Comparison of ENCODE assay signal across 9 cellular contexts in the genomic region with DNA sequence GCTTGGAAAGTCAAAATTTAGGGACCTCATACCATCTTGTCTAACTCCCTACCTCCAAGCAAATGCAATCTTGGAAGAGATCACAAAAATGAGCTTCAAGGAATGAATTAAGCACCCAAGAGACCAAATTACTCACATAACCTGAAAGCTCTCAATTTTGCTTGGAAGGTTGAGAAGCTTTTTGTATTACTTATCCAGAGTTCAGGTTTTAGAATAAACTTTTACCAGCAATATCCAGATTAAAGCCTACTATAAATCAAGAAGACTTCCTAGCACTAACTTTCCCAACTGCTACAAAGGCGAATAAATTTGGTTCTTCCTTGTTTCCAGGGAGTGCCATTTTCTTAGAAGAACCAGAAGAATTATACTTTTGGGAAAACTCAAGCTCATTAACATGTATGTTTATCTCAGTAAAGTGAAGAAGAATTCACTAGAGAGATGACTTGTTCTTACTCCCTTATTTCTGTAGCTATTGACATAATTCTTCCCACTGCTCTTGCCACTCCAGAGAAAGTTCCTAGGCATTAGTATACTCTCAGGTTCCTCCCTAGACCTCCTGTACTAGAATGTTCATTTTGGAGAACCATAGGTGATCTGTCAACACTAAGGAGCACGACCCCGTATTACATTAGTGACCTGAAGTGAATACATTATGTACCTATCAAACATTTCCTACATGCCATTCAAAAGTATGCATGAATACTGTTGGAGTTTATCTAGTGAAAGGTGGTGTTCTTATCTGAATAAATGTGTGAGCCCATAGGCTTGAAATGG. TPM values are rescaled to one million over a fixed set of nuclear protein-coding genes. Genes with fewer than 3 reads are reported as not detected.
DNase-seq lines count a peak whose midpoint lies in the region; ATAC-seq, FAIRE-seq and TF ChIP-seq lines count a peak whose summit lies in the region.
"Had no signal": no experiment of that assay in that cellular context is flagged by ENCODE, and none has a peak within 500 bp of the region (broad histone marks: within the 10 kb centered on the region; RNA-seq: fewer than 3 reads in every experiment).

No MANE protein-coding gene starts in this region.

- ATAC-seq in HepG2 (no peak), right lobe of liver (no peak), HG03280 (IDR thresholded peaks at IDR 0.05; ENCODE audit: unreplicated experiment) (no peak)

- H3K4me3 ChIP-seq in HepG2 (replicated peaks in 1 of 3; ENCODE audit: insufficient read depth in 1 of 3, low read depth in 2 of 3, low read length in 3 of 3) (peak overlapping the region; percentile 89 to 99 (median 97); a peak in 5 of 6 replicates), right lobe of liver (peak overlapping the region in 1 of 3 donors; percentile 94), SJCRH30 (no peak overlapping the region)

- 32% methylated on average over 3 of the region's 3 CpGs for WGBS in HepG2 (ENCODE audit: low lambda C conversion rate)
- whole genome bisulfite sequencing in right lobe of liver (ENCODE audit: insufficient coverage, low coverage, low lambda C conversion rate, missing lambda C conversion rate) = 25% methylated on average over 3 of the region's 3 CpGs

- H3K27ac ChIP-seq in HepG2 (ENCODE audit: extremely low read length, insufficient read depth, low read length) (peak overlapping the region; percentile 66), right lobe of liver (peak overlapping the region in 1 of 3 donors; percentile 19), SJCRH30 (no peak overlapping the region)

- H3K9me3 Mint-ChIP-seq in brain (peaks cover 0 to 11% (median 4%) of the 10 kb centered on the region in 5 experiments), mesothelial cell of epicardium (no peaks in the 10 kb centered on the region)

- H3K9ac ChIP-seq in HepG2 (ENCODE audit: insufficient read depth, low read depth, low read length) = peak overlapping the region; percentile 99

- H3K27me3 ChIP-seq in HepG2 (ENCODE audit: control insufficient read depth in 1 of 2, insufficient read depth in 2 of 2, low read length in 2 of 2) (peaks cover 0 to 2% of the 10 kb centered on the region in 2 experiments; a peak in 1 of 5 replicates), right lobe of liver (no peaks in the 10 kb centered on the region), SJCRH30 (no peaks in the 10 kb centered on the region)

- H3K4me3 Mint-ChIP-seq in brain (peak overlapping the region; percentile 90 to 99 (median 94)), mesothelial cell of epicardium (peak overlapping the region; percentile 19)

- intact Hi-C loops in HepG2 (cut with micrococcal nuclease; ENCODE audit: unreplicated experiment) = loop anchor here (1.0 to 2.0 kb wide), 2 partner anchors 102 to 184 kb away; no protein-coding TSS in a partner anchor
- intact Hi-C loops in right lobe of liver (cut with DNase I) = no loop called here

- peaks cover 3 to 20% of the 10 kb centered on the region in 2 experiments for H3K36me3 ChIP-seq in HepG2 (replicated peaks in 1 of 2; ENCODE audit: control insufficient read depth in 1 of 2, insufficient read depth in 2 of 2, low read length in 2 of 2)
- H3K36me3 ChIP-seq in right lobe of liver = peaks cover 0 to 3% (median 0%) of the 10 kb centered on the region in 4 donors
- peaks cover 56% of the 10 kb centered on the region for H3K36me3 ChIP-seq in SJCRH30

- H3K79me2 ChIP-seq in HepG2 (ENCODE audit: insufficient read depth, low read length) = peaks cover 81% of the 10 kb centered on the region

- no peak for FAIRE-seq in HepG2 (lab: Jason Lieb, UNC)

- TF ChIP-seq EP300 in HepG2 (IDR thresholded peaks at IDR 0.05; ENCODE audit: low read depth in 2 of 2, low read length in 2 of 2) (no peak), HepG2 (CRISPR knock-in tag; IDR thresholded peaks at IDR 0.05; ENCODE audit: borderline replicate concordance) (no peak)

- CTCF ChIA-PET in HepG2 (lab: Yijun Ruan, JAX; ENCODE audit: low intra/inter-chr PET ratio, low total read pairs) = no interaction called here

- no peaks in the 10 kb centered on the region for H3K9me3 ChIP-seq in HepG2 (ENCODE audit: low read length)
- no peaks in the 10 kb centered on the region for H3K9me3 ChIP-seq in right lobe of liver
- H3K9me3 ChIP-seq in SJCRH30 (replicated peaks) = no peaks in the 10 kb centered on the region

- TF ChIP-seq CTCF in HepG2 (CRISPR knock-in tag; IDR thresholded peaks at IDR 0.05) (no peak), right lobe of liver (IDR thresholded peaks at IDR 0.05) (no peak), brain (conservative IDR thresholded peaks at IDR 0.05) (no peak), mesothelial cell of epicardium (IDR thresholded peaks at IDR 0.05; ENCODE audit: unreplicated experiment) (no peak)

- POLR2A ChIA-PET in HepG2 (lab: Yijun Ruan, JAX) = interaction anchor here (0.7 to 1.8 kb wide), 16 partner anchors 9 to 215 kb away, joined by 3 to 12 read pairs (median 4); no protein-coding TSS in a partner anchor

- H3K4me2 ChIP-seq in HepG2 (ENCODE audit: low read depth, low read length) = peak overlapping the region; percentile 96

- no peak for DNase-seq in HepG2 (ENCODE audit: low spot score)
- DNase-seq in right lobe of liver = no peak
- no peak for DNase-seq in mesothelial cell of epicardium (ENCODE audit: low spot score in 2 of 2, unreplicated experiment in 2 of 2)
- no peak for DNase-seq in stimulated activated CD4-positive, alpha-beta T cell treated with anti-CD3 and anti-CD28 coated beads, Interleukin-2, amount 100 ng/mL, for 24 hours
- DNase-seq in NCI-H69 (lab: John Stamatoyannopoulos, UW) = no peak
- no peak for DNase-seq in SJCRH30

- H4K20me1 ChIP-seq in HepG2 (ENCODE audit: insufficient read depth, low read length) = peaks cover 71% of the 10 kb centered on the region

- H3K36me3 Mint-ChIP-seq in brain (peaks cover 34% of the 10 kb centered on the region), mesothelial cell of epicardium (peaks cover 10% of the 10 kb centered on the region)

- in situ Hi-C loops in HepG2 (cut with HindIII; ENCODE audit: extremely low pct_ligation_motif_present, low pct_unique_long_range_greater_than_20kb) = loop anchor here (5.0 kb wide), 1 partner anchor 149 kb away; no protein-coding TSS in a partner anchor

- H3K27me3 Mint-ChIP-seq in brain (peaks cover 15% of the 10 kb centered on the region), mesothelial cell of epicardium (ENCODE audit: low read depth) (no peaks in the 10 kb centered on the region)

- no peak for TF ChIP-seq RAD21 in HepG2 (CRISPR knock-in tag; IDR thresholded peaks at IDR 0.05)

- H2AFZ ChIP-seq in HepG2 (ENCODE audit: low read length) = no peak overlapping the region

- H3K4me1 ChIP-seq in HepG2 (ENCODE audit: insufficient read depth, low read length) = peaks cover 71% of the 10 kb centered on the region
- peaks cover 0 to 57% (median 16%) of the 10 kb centered on the region in 4 donors for H3K4me1 ChIP-seq in right lobe of liver
- peaks cover 30% of the 10 kb centered on the region for H3K4me1 ChIP-seq in SJCRH30

- TF ChIP-seq POLR2A in HepG2 (IDR thresholded peaks at IDR 0.05; ENCODE audit: insufficient read depth in 1 of 2, low read depth in 2 of 2, low read length in 2 of 2) = peak in 1 of 2 experiments; percentile 34; a peak in 2 of 4 replicates
- no peak for TF ChIP-seq POLR2A in right lobe of liver (IDR thresholded peaks at IDR 0.05)

- H3K27ac Mint-ChIP-seq in brain = peak overlapping the region; percentile 14 to 100 (median 28)
- H3K27ac Mint-ChIP-seq in mesothelial cell of epicardium = no peak overlapping the region

- peaks cover 75% of the 10 kb centered on the region for H3K4me1 Mint-ChIP-seq in brain
- H3K4me1 Mint-ChIP-seq in mesothelial cell of epicardium = peaks cover 58% of the 10 kb centered on the region

- BruUV-seq in HepG2 (replicated peaks; lab: Mats Ljungman, UMichigan) = no TSS peak

RNA-seq across cellular contexts. Expression of a gene that starts 3.2 kb away (rescaled TPM):
- 1,135 and 1,941 TPM in 2 replicates for total RNA-seq in HepG2 (2016; rRNA removed; fragmentation: Illumina TruSeq; extraction: Trizol)
- 204 and 218 TPM in 2 replicates for total RNA-seq in HepG2 (2016; cell fraction: cytosol; rRNA removed; fragmentation: Illumina TruSeq; extraction: Trizol; ENCODE audit: low read depth)
- 1,133 and 2,031 TPM in 2 replicates for total RNA-seq in HepG2 (2016; cell fraction: insoluble cytoplasmic fraction; rRNA removed; fragmentation: Illumina TruSeq; extraction: Trizol)
- 342 and 376 TPM in 2 replicates for total RNA-seq in HepG2 (2016; cell fraction: membrane; rRNA removed; fragmentation: Illumina TruSeq; extraction: Trizol)
- 391 and 398 TPM in 2 replicates for total RNA-seq in HepG2 (2016; cell fraction: nucleus; rRNA removed; fragmentation: Illumina TruSeq; extraction: Trizol)
- polyA plus RNA-seq in HepG2 (2011; rRNA removed) = 199 and 375 TPM in 2 replicates
- polyA plus RNA-seq in HepG2 (2011; cell fraction: cytosol; rRNA removed) = 180 and 322 TPM in 2 replicates
- polyA plus RNA-seq in HepG2 (2011; cell fraction: nucleus; rRNA removed) = 56.5 and 80.7 TPM in 2 replicates
- 523 and 688 TPM in 2 replicates for polyA plus RNA-seq in HepG2 (2012)
- 147 and 158 TPM in 2 replicates for polyA plus RNA-seq in HepG2 (2016; cell fraction: cytosol; fragmentation: Illumina TruSeq; extraction: Trizol; ENCODE audit: low read depth)
- polyA plus RNA-seq in HepG2 (2016; cell fraction: insoluble cytoplasmic fraction; fragmentation: Illumina TruSeq; extraction: Trizol; ENCODE audit: low read depth) = 1,845 and 2,024 TPM in 2 replicates
- polyA plus RNA-seq in HepG2 (2016; cell fraction: membrane; fragmentation: Illumina TruSeq; extraction: Trizol; ENCODE audit: low read depth) = 291 and 300 TPM in 2 replicates
- 648 and 664 TPM in 2 replicates for polyA plus RNA-seq in HepG2 (2016; cell fraction: nucleus; fragmentation: Illumina TruSeq; extraction: Trizol; ENCODE audit: insufficient read depth, low read depth)
- 41.7 and 64.0 TPM in 2 replicates for polyA minus RNA-seq in HepG2 (2011; rRNA and poly(A)+ RNA removed; ENCODE audit: low replicate concordance)
- 133 and 146 TPM in 2 replicates for polyA minus RNA-seq in HepG2 (2011; cell fraction: cytosol; rRNA and poly(A)+ RNA removed)
- polyA minus RNA-seq in HepG2 (2011; cell fraction: nucleus; rRNA and poly(A)+ RNA removed) = 169 and 178 TPM in 2 replicates
- 100 to 1,000 TPM; 130 to 301 (median 227) TPM for total RNA-seq in right lobe of liver
- polyA plus RNA-seq in brain (ENCODE audit: insufficient read depth, low read depth, low replicate concordance) = 1,051 TPM
- 308 to 312 TPM (median 309 TPM) in 3 replicates for total RNA-seq in mesothelial cell of epicardium
- total RNA-seq in SJCRH30 (2014; rRNA removed; shearing (Covaris generic)) = 629 and 678 TPM in 2 replicates

RNA-seq across cellular contexts. Expression of a gene that starts 18.0 kb away (rescaled TPM):
- total RNA-seq in HepG2 (2016; rRNA removed; fragmentation: Illumina TruSeq; extraction: Trizol) = 0.15 TPM in 2 replicates
- 0.53 and 1.1 TPM in 2 replicates for total RNA-seq in HepG2 (2016; cell fraction: cytosol; rRNA removed; fragmentation: Illumina TruSeq; extraction: Trizol; ENCODE audit: low read depth)
- total RNA-seq in HepG2 (2016; cell fraction: insoluble cytoplasmic fraction; rRNA removed; fragmentation: Illumina TruSeq; extraction: Trizol) = 0.28 TPM in 1 of 2 replicates, not detected in the other
- total RNA-seq in HepG2 (2016; cell fraction: membrane; rRNA removed; fragmentation: Illumina TruSeq; extraction: Trizol) = 0.34 and 0.71 TPM in 2 replicates
- 0.41 and 0.75 TPM in 2 replicates for total RNA-seq in HepG2 (2016; cell fraction: nucleus; rRNA removed; fragmentation: Illumina TruSeq; extraction: Trizol)
- 0.11 and 0.20 TPM in 2 replicates for polyA plus RNA-seq in HepG2 (2011; rRNA removed)
- not detected in 2 replicates for polyA plus RNA-seq in HepG2 (2011; cell fraction: cytosol; rRNA removed)
- 0.19 and 0.80 TPM in 2 replicates for polyA plus RNA-seq in HepG2 (2011; cell fraction: nucleus; rRNA removed)
- 0.17 and 0.27 TPM in 2 replicates for polyA plus RNA-seq in HepG2 (2012)
- polyA plus RNA-seq in HepG2 (2016; cell fraction: cytosol; fragmentation: Illumina TruSeq; extraction: Trizol; ENCODE audit: low read depth) = not detected in 2 replicates
- polyA plus RNA-seq in HepG2 (2016; cell fraction: insoluble cytoplasmic fraction; fragmentation: Illumina TruSeq; extraction: Trizol; ENCODE audit: low read depth) = not detected in 2 replicates
- polyA plus RNA-seq in HepG2 (2016; cell fraction: membrane; fragmentation: Illumina TruSeq; extraction: Trizol; ENCODE audit: low read depth) = not detected in 2 replicates
- polyA plus RNA-seq in HepG2 (2016; cell fraction: nucleus; fragmentation: Illumina TruSeq; extraction: Trizol; ENCODE audit: insufficient read depth, low read depth) = not detected in 2 replicates
- polyA minus RNA-seq in HepG2 (2011; rRNA and poly(A)+ RNA removed; ENCODE audit: low replicate concordance) = 0.23 and 0.32 TPM in 2 replicates
- not detected in 2 replicates for polyA minus RNA-seq in HepG2 (2011; cell fraction: cytosol; rRNA and poly(A)+ RNA removed)
- polyA minus RNA-seq in HepG2 (2011; cell fraction: nucleus; rRNA and poly(A)+ RNA removed) = 1.5 and 2.6 TPM in 2 replicates
- total RNA-seq in right lobe of liver = not detected
- polyA plus RNA-seq in brain (ENCODE audit: insufficient read depth, low read depth, low replicate concordance) = not detected
- 0.27 to 0.52 TPM in 2 of 3 replicates, not detected in the other for total RNA-seq in mesothelial cell of epicardium
- 0.14 and 0.33 TPM in 2 replicates for total RNA-seq in SJCRH30 (2014; rRNA removed; shearing (Covaris generic))
- total RNA-seq: kidney epithelial cell had no signal
